ENCODE assay signal across 1 cellular context in genomic region chr18:57422313-57422872, GRCh38.
TF ChIP-seq lines count a peak whose summit lies in the region.

No MANE protein-coding gene starts in this region.

TF ChIP-seq in HepG2, 621 proteins besides CTCF, POLR2A, EP300 and RAD21 (continued from another document and continues in another):
- TF ChIP-seq ZNF597 (CRISPR knock-in tag; IDR thresholded peaks at IDR 0.05) (no peak), NR2F6 (IDR thresholded peaks at IDR 0.05) (peak; percentile 57; the same call in 1 of the 2 replicates), NR2F6 (CRISPR knock-in tag; IDR thresholded peaks at IDR 0.05) (peak; percentile 74; the same call in 1 of the 2 replicates), GMEB1 (CRISPR knock-in tag; IDR thresholded peaks at IDR 0.05; ENCODE audit: borderline replicate concordance) (no peak), ZNF580 (CRISPR knock-in tag; IDR thresholded peaks at IDR 0.05; ENCODE audit: borderline replicate concordance, low read depth) (no peak), YY1 (IDR thresholded peaks at IDR 0.05; ENCODE audit: insufficient read depth, insufficient replicate concordance, low read depth, low read length) (peak; percentile 14), SMARCE1 (IDR thresholded peaks at IDR 0.05; ENCODE audit: borderline replicate concordance) (no peak), ELK4 (CRISPR knock-in tag; IDR thresholded peaks at IDR 0.05; ENCODE audit: borderline replicate concordance) (no peak), ZNF557 (CRISPR knock-in tag; IDR thresholded peaks at IDR 0.05) (0 out of 2 replicates have a peak, but pooled peaks have one; percentile 22), RFXANK (CRISPR knock-in tag; IDR thresholded peaks at IDR 0.05) (no peak), ZMYM4 (CRISPR knock-in tag; IDR thresholded peaks at IDR 0.05) (peak; percentile 80), THAP11 (CRISPR knock-in tag; IDR thresholded peaks at IDR 0.05) (peak; percentile 50; the same call in 1 of the 2 replicates), JUNB (CRISPR knock-in tag; IDR thresholded peaks at IDR 0.05; ENCODE audit: borderline replicate concordance) (no peak), ZNF326 (CRISPR knock-in tag; IDR thresholded peaks at IDR 0.05; ENCODE audit: borderline replicate concordance) (no peak), TSC22D2 (CRISPR knock-in tag; IDR thresholded peaks at IDR 0.05; ENCODE audit: borderline replicate concordance) (no peak), PHF20 (CRISPR knock-in tag; IDR thresholded peaks at IDR 0.05) (no peak), PAXIP1 (CRISPR knock-in tag; conservative IDR thresholded peaks at IDR 0.05) (peak; percentile 96), AHDC1 (CRISPR knock-in tag; IDR thresholded peaks at IDR 0.05; ENCODE audit: borderline replicate concordance) (peak; percentile 88; the same call in 1 of the 2 replicates), ELF4 (CRISPR knock-in tag; IDR thresholded peaks at IDR 0.05; ENCODE audit: borderline replicate concordance) (no peak), BRCA1 (CRISPR knock-in tag; IDR thresholded peaks at IDR 0.05) (no peak), STAT5B (CRISPR knock-in tag; IDR thresholded peaks at IDR 0.05) (no peak), ZNF431 (CRISPR knock-in tag; IDR thresholded peaks at IDR 0.05; ENCODE audit: borderline replicate concordance, low read depth) (no peak), NFATC3 (CRISPR knock-in tag; IDR thresholded peaks at IDR 0.05) (no peak), USF2 (IDR thresholded peaks at IDR 0.05; ENCODE audit: low read depth, low read length) (no peak), USF2 (CRISPR knock-in tag; IDR thresholded peaks at IDR 0.05; ENCODE audit: borderline replicate concordance) (peak; percentile 57; the same call in 1 of the 2 replicates), TBP (CRISPR knock-in tag; IDR thresholded peaks at IDR 0.05) (no peak), GATA4 (IDR thresholded peaks at IDR 0.05; ENCODE audit: borderline replicate concordance, low read depth) (no peak), ZNF513 (CRISPR knock-in tag; conservative IDR thresholded peaks at IDR 0.05) (no peak), ZNF232 (CRISPR knock-in tag; IDR thresholded peaks at IDR 0.05; ENCODE audit: borderline replicate concordance) (peak; percentile 28; the same call in 1 of the 2 replicates), SNAPC5 (CRISPR knock-in tag; IDR thresholded peaks at IDR 0.05; ENCODE audit: borderline replicate concordance) (no peak), HBP1 (CRISPR knock-in tag; IDR thresholded peaks at IDR 0.05; ENCODE audit: low read depth) (no peak)
